2 cellular contexts compared by ENCODE assay signal in the genomic region with DNA sequence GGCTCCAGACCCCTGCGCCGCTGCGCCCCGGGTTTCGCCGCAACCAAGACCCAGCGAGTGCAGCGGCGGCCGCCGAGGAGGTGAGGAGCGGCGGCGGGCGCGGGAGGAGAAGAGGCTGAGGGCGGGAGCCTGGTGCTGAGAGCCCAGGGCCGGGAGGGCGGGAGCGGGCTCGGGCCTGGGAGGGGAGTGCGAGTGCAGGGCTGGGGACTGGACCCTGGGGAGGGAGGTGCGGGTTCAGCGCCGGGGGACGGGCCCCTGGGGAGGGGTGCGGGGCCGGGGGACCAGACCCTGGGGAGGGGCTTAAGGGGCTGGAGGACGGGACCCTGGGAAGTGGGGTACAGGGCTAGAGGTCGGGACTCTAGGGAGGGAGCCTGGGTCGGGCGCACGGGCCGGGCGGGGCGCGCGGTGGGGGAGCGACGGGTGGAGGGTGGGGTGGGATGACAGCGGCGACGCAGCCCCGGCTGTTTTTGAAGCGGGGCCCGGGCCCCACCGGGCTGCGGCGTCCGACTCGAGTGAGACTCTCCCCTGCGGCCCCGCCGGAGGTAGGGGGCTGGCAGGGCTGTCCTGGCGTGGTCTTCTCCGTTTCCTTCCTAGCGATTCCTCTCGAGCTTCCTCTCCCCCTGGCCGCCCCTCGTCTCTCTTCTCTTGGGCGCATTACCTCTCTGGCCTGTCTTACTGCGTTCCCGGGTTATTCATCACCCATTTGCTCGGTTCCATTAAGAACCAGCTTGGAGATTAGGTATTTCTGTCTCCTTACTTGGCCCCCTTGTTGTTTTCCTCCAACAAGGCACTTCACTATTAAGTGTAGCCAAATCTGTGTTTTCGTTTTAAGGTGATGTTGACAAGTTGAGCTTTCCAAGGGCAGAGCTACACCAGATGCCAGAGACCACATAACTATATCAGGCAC.
TF ChIP-seq lines count a peak whose summit lies in the region.

No MANE protein-coding gene starts in this region.

TF ChIP-seq in IMR-90, 13 proteins besides CTCF, POLR2A, EP300 and RAD21:
- TF ChIP-seq, protein P1, sequence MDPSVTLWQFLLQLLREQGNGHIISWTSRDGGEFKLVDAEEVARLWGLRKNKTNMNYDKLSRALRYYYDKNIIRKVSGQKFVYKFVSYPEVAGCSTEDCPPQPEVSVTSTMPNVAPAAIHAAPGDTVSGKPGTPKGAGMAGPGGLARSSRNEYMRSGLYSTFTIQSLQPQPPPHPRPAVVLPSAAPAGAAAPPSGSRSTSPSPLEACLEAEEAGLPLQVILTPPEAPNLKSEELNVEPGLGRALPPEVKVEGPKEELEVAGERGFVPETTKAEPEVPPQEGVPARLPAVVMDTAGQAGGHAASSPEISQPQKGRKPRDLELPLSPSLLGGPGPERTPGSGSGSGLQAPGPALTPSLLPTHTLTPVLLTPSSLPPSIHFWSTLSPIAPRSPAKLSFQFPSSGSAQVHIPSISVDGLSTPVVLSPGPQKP (IDR thresholded peaks at IDR 0.05; ENCODE audit: borderline replicate concordance, low read depth, low read length), result no peak
- TF ChIP-seq BHLHE40 (IDR thresholded peaks at IDR 0.05; ENCODE audit: low read depth, low read length) (no peak), CEBPB (IDR thresholded peaks at IDR 0.05; ENCODE audit: low read depth, low read length) (no peak), RFX5 (IDR thresholded peaks at IDR 0.05; ENCODE audit: low read depth, low read length) (no peak), RCOR1 (IDR thresholded peaks at IDR 0.05; ENCODE audit: insufficient replicate concordance, low read length) (no peak), SMC3 (IDR thresholded peaks at IDR 0.05; ENCODE audit: low read depth, low read length) (no peak), FOS (IDR thresholded peaks at IDR 0.05; ENCODE audit: low read depth, low read length) (no peak), MXI1 (IDR thresholded peaks at IDR 0.05; ENCODE audit: borderline replicate concordance, low read depth, low read length) (no peak), NFE2L2 (IDR thresholded peaks at IDR 0.05; ENCODE audit: low read depth, low read length) (no peak), MAZ (IDR thresholded peaks at IDR 0.05; ENCODE audit: borderline replicate concordance, low read depth, low read length) (no peak), MAFK (IDR thresholded peaks at IDR 0.05; ENCODE audit: low read depth, low read length) (no peak), CHD1 (IDR thresholded peaks at IDR 0.05; ENCODE audit: low read depth, low read length) (no peak)
- TF ChIP-seq, protein P2, sequence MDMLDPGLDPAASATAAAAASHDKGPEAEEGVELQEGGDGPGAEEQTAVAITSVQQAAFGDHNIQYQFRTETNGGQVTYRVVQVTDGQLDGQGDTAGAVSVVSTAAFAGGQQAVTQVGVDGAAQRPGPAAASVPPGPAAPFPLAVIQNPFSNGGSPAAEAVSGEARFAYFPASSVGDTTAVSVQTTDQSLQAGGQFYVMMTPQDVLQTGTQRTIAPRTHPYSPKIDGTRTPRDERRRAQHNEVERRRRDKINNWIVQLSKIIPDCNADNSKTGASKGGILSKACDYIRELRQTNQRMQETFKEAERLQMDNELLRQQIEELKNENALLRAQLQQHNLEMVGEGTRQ (IDR thresholded peaks at IDR 0.05; ENCODE audit: low read depth, low read length), result no peak

TF ChIP-seq in neural cell, 6 proteins besides CTCF, POLR2A, EP300 and RAD21 (continued from another document):
- TF ChIP-seq TAF1 (IDR thresholded peaks at IDR 0.05; ENCODE audit: low read depth), result peak; percentile 15
